8 cellular contexts compared by ENCODE assay signal in the genomic region with DNA sequence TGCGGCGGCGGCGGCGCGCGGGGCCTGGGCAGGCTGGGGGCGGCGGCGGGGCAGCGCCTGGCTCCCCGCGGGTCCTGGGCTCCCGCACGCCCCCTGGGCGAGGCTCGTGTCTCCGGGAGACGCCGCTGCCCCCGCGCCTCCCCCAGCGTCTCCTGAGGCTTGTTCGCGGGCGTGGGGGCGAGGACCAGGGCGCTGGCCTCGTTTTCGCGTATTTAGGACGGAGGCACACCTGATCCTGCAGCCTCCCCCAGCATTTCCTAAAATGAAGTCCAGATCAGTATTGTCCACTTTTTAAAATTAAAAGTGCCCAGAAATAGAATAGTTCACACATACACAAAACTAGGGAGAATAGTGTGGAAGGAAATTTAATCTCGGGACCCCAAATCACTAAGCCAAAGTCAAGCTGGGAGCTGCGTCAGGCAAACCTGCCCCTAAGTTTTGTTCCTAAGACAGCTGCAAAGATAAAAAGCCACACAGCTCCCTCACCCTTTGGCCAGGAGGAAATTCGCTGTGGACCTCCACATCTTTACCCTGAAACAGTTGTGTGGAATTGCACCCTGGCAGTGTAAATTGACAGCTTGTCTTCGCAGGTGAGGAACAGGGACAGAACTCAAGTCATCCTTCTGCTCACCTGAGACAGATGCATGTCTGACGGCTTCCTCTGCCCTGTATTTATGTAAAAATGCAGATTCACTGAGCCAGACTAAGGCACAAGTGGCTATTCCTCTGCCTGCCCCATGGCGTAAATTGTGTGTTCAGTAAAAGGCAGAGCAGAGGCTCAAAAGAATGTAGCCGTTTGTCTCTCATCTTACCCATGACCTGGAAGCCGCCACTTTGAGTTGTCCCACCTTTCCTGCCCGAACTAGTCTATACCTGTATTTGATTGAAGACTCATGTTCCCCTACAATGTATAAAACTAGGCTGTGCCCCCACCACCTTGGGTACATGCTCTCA. TPM values are rescaled to one million over a fixed set of nuclear protein-coding genes. Genes with fewer than 3 reads are reported as not detected.
DNase-seq lines count a peak whose midpoint lies in the region; ATAC-seq, FAIRE-seq and TF ChIP-seq lines count a peak whose summit lies in the region.

No MANE protein-coding gene starts in this region.

- peak overlapping the region; percentile 80 for H3K4me3 Mint-ChIP-seq in progenitor cell of endocrine pancreas (ENCODE audit: low read depth)

- peak; percentile 24 for DNase-seq in GM10266 (ENCODE audit: extremely low spot score)
- no peak for DNase-seq in Peyer's patch
- DNase-seq in progenitor cell of endocrine pancreas (ENCODE audit: low spot score, unreplicated experiment): no peak
- DNase-seq in AG08396 (ENCODE audit: low spot score): no peak
- DNase-seq in OCI-M1 (lab: John Stamatoyannopoulos, UW): no peak
- no peak for DNase-seq in urothelium cell line (ENCODE audit: low spot score)

- 10% methylated on average over 39 to 41 of the region's 41 CpGs for WGBS in esophagus, 2 donors

- peak overlapping the region; percentile 78 to 89 (median 84) for H3K27ac ChIP-seq in Peyer's patch
- peak overlapping the region; percentile 79 to 81 for H3K27ac ChIP-seq in esophagus (ENCODE audit: low read depth in 2 of 2, low read length in 1 of 2)

- no peak for ATAC-seq in HG02610 (IDR thresholded peaks at IDR 0.05; ENCODE audit: unreplicated experiment)

- TF ChIP-seq POLR2A in Peyer's patch (IDR thresholded peaks at IDR 0.05): no peak

- H3K4me3 ChIP-seq in Peyer's patch (peak overlapping the region; percentile 68 to 96 (median 86)), esophagus (ENCODE audit: low read depth in 1 of 2, low read length in 2 of 2) (peak overlapping the region; percentile 64 to 89)

- H3K9me3 ChIP-seq in Peyer's patch (no peaks in the 10 kb centered on the region), esophagus (ENCODE audit: control insufficient read depth in 2 of 2, insufficient read depth in 1 of 2, low read depth in 1 of 2, low read length in 1 of 2) (no peaks in the 10 kb centered on the region)

- TF ChIP-seq CTCF in GM10266 (IDR thresholded peaks at IDR 0.05; ENCODE audit: control insufficient read depth, insufficient read depth, low read depth, missing control alignments) (no peak), Peyer's patch (IDR thresholded peaks at IDR 0.05) (peak in 1 of 6 experiments; percentile 3), progenitor cell of endocrine pancreas (IDR thresholded peaks at IDR 0.05; ENCODE audit: unreplicated experiment) (peak; percentile 40)

- no peak for FAIRE-seq in urothelium cell line (lab: Jason Lieb, UNC)

- H3K9me3 Mint-ChIP-seq in progenitor cell of endocrine pancreas (ENCODE audit: low read depth): peaks cover 3% of the 10 kb centered on the region

- no peaks in the 10 kb centered on the region for H3K27me3 ChIP-seq in Peyer's patch
- H3K27me3 ChIP-seq in esophagus (ENCODE audit: control insufficient read depth in 1 of 2, insufficient read depth in 2 of 2, low read length in 2 of 2): no peaks in the 10 kb centered on the region

- H3K36me3 ChIP-seq in Peyer's patch: no peaks in the 10 kb centered on the region
- no peaks in the 10 kb centered on the region for H3K36me3 ChIP-seq in esophagus (ENCODE audit: control insufficient read depth in 2 of 2, insufficient read depth in 2 of 2, low read length in 1 of 2)

- peak overlapping the region; percentile 89 for H3K27ac Mint-ChIP-seq in progenitor cell of endocrine pancreas

- H3K4me1 Mint-ChIP-seq in progenitor cell of endocrine pancreas (ENCODE audit: low read depth): peaks cover 5% of the 10 kb centered on the region

- H3K27me3 Mint-ChIP-seq in progenitor cell of endocrine pancreas: peaks cover 5% of the 10 kb centered on the region

- H3K4me1 ChIP-seq in Peyer's patch (peaks cover 5 to 11% (median 10%) of the 10 kb centered on the region in 4 donors), esophagus (ENCODE audit: control insufficient read depth in 2 of 2, insufficient read depth in 2 of 2, low read length in 1 of 2) (peaks cover 0 to 4% of the 10 kb centered on the region in 2 donors)

- H3K36me3 Mint-ChIP-seq in progenitor cell of endocrine pancreas (ENCODE audit: insufficient read depth): peaks cover 18% of the 10 kb centered on the region

RNA-seq across cellular contexts. Expression of a gene that starts 0.7 kb away (rescaled TPM):
- 10 to 100 TPM; 19.4 to 42.9 (median 27.2) TPM for total RNA-seq in Peyer's patch
- 10 to 100 TPM; 14.1 to 17.7 TPM for polyA plus RNA-seq in esophagus
- total RNA-seq in progenitor cell of endocrine pancreas: 29.5 and 32.9 TPM in 2 replicates
